In the genomic region with DNA sequence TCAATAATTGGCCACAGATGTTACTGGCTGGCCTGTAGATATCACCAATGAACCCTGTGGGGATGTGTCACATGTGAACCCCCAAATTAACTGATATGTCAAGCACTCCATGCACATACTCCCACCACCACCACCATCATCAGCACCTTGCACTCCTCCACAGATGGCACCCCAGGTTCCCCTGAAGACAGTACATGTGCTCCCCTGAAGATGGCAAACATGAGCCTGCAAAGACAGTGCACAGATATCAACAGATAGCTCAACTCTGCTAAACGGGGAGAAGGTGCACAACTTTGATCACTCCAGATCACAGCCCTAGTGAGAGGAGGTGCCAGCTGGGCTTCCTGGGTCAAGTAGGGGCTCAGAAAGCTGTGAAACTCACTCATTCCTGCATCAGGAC, we compare ENCODE assay signal across 19 cellular contexts.
"Had no signal": no experiment of that assay in that cellular context is flagged by ENCODE, and none has a peak within 500 bp of the region (broad histone marks: within the 10 kb centered on the region; RNA-seq: fewer than 3 reads in every experiment).

No MANE protein-coding gene starts in this region.

- DNase-seq: activated CD4-positive, alpha-beta T cell treated with anti-CD3 and anti-CD28 coated beads, Interleukin-2, amount 50 U/mL, for 4 hours; activated effector memory CD4-positive, alpha-beta T cell treated with anti-CD3 and anti-CD28 coated beads, Interleukin-2, amount 50 U/mL, for 16 hours; activated naive CD4-positive, alpha-beta T cell treated with anti-CD3 and anti-CD28 coated beads, Interleukin-2, amount 50 U/mL, for 16 hours; activated T-cell treated with anti-CD3 and anti-CD28 coated beads, Interleukin-2, amount 50 U/mL, for 72 hours; aorta; brain microvascular endothelial cell; cortex of kidney; effector CD4-positive, alpha-beta T cell; foreskin fibroblast; mesendoderm; naive thymus-derived CD8-positive, alpha-beta T cell; small intestine; stimulated activated CD4-positive, alpha-beta T cell treated with anti-CD3 and anti-CD28 coated beads, Interleukin-15, amount 100 ng/mL, for 24 hours; stimulated activated CD4-positive, alpha-beta T cell treated with anti-CD3 and anti-CD28 coated beads, Interleukin-2, amount 100 ng/mL, for 48 hours; stimulated activated naive B cell treated with anti-CD40 and anti-IgM and Interleukin-4, amounts not matched to agents 10 μg/mL and 1 μg/mL and 100 μg/mL, for 72 hours; WERI-Rb-1 had no signal

- H3K9me3 ChIP-seq: prostate gland had no signal

- H3K36me3 ChIP-seq: brain microvascular endothelial cell, prostate gland, right atrium auricular region, WERI-Rb-1 had no signal

- H3K4me3 Mint-ChIP-seq: activated T-cell treated with anti-CD3 and anti-CD28 coated beads, Interleukin-2, amount 50 U/mL, for 72 hours; naive thymus-derived CD8-positive, alpha-beta T cell; stimulated activated naive B cell treated with anti-CD40 and anti-IgM and Interleukin-4, amounts not matched to agents 10 μg/mL and 1 μg/mL and 100 μg/mL, for 72 hours had no signal

- ATAC-seq: activated T-cell treated with anti-CD3 and anti-CD28 coated beads, Interleukin-2, amount 50 U/mL, for 72 hours; naive thymus-derived CD8-positive, alpha-beta T cell; stimulated activated naive B cell treated with anti-CD40 and anti-IgM and Interleukin-4, amounts not matched to agents 10 μg/mL and 1 μg/mL and 100 μg/mL, for 72 hours had no signal

- H3K27ac ChIP-seq: brain microvascular endothelial cell, hepatocyte, prostate gland, right atrium auricular region, WERI-Rb-1 had no signal

- H3K4me1 ChIP-seq: prostate gland, right atrium auricular region had no signal

- H3K27ac Mint-ChIP-seq: activated T-cell treated with anti-CD3 and anti-CD28 coated beads, Interleukin-2, amount 50 U/mL, for 72 hours; naive thymus-derived CD8-positive, alpha-beta T cell had no signal

- H3K4me3 ChIP-seq: hepatocyte, prostate gland, right atrium auricular region had no signal

- H3K27me3 ChIP-seq: brain microvascular endothelial cell, hepatocyte, right atrium auricular region had no signal
